17 cellular contexts compared by ENCODE assay signal in the genomic region with DNA sequence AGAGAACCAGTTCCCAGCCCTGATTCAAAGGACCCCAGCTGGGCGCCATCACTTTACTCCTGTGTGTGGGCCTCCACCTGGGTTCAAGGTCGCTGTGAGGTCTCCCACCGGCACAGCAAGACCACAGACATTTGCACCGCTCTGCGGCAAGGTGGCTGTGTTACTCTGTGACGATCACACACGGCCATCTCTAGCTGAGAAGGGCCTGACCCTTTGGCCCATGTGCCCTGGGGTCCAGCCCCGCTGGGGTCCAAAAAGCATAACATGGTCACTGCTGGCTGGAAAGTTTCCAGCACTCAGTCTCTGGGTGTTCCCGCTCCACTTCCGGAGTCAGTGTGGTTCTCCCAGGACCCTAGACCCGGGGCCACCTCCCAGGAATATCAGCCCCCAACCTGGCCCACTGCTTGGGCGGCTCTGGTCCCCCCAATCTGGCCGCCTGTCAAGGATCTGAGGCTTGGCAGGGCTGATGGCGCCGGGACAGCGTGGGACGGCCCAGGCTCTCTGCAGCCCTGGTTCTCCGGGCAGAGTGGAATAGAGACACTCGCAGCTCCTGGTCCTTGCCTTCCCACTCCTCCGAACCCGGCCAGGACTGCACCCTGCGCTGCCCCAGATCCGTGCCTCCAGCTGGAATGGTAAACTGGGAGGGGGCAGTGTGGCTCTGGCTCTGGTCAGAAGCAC. TPM values are rescaled to one million over a fixed set of nuclear protein-coding genes. Genes with fewer than 3 reads are reported as not detected.
A peak's percentile ranks its signal among the peaks of the same experiment; 100 is the strongest.
DNase-seq lines count a peak whose midpoint lies in the region; ATAC-seq and TF ChIP-seq lines count a peak whose summit lies in the region.
"Had no signal": no experiment of that assay in that cellular context is flagged by ENCODE, and none has a peak within 500 bp of the region (broad histone marks: within the 10 kb centered on the region; RNA-seq: fewer than 3 reads in every experiment).

No MANE protein-coding gene starts in this region.

- H4K91ac ChIP-seq in H9 (ENCODE audit: insufficient read length, low read depth, low read length) = no peak overlapping the region
- H4K91ac ChIP-seq in mesenchymal stem cell (ENCODE audit: low read length) = no peak overlapping the region

- H3K27ac Mint-ChIP-seq in H9 = no peak overlapping the region
- H3K27ac Mint-ChIP-seq in stimulated activated naive B cell treated with anti-CD40 and anti-IgM and Interleukin-4, amounts not matched to agents 10 μg/mL and 1 μg/mL and 100 μg/mL, for 72 hours = peak overlapping the region; percentile 62
- H3K27ac Mint-ChIP-seq: CD8-positive, alpha-beta T cell had no signal

- H2AFZ ChIP-seq in H9 (ENCODE audit: low read length) = no peak overlapping the region
- H2AFZ ChIP-seq in mesenchymal stem cell (ENCODE audit: low read depth, low read length) = peak overlapping the region; percentile 21

- no peaks in the 10 kb centered on the region for H3K36me3 ChIP-seq in mesenchymal stem cell (ENCODE audit: control insufficient read depth in 1 of 2, insufficient read depth in 2 of 2, low read depth in 1 of 2, low read length in 2 of 2)
- H3K36me3 ChIP-seq: SJCRH30 had no signal

- H4K5ac ChIP-seq in H9 (ENCODE audit: insufficient read length, low read depth, low read length) = no peak overlapping the region

- H4K8ac ChIP-seq in H9 (replicated peaks; ENCODE audit: insufficient read length, low read depth, low read length) (no peak overlapping the region), mesenchymal stem cell (ENCODE audit: low read length) (no peak overlapping the region)

- H3K79me1 ChIP-seq in H9 (ENCODE audit: insufficient read depth, low read depth, low read length, poor library complexity, severe bottlenecking) (no peaks in the 10 kb centered on the region), mesenchymal stem cell (replicated peaks; ENCODE audit: low read length, poor library complexity, severe bottlenecking) (no peaks in the 10 kb centered on the region)

- no peak overlapping the region for H3K9ac ChIP-seq in H9 (ENCODE audit: extremely low read depth, insufficient read length, low read length)
- H3K9ac ChIP-seq in mesenchymal stem cell (ENCODE audit: low read length) = no peak overlapping the region

- no peak overlapping the region for H3K4ac ChIP-seq in H9 (ENCODE audit: low read depth, low read length)
- H3K4ac ChIP-seq in mesenchymal stem cell (ENCODE audit: low read depth in 1 of 2, low read length in 2 of 2) = no peak overlapping the region

- H2BK15ac ChIP-seq in H9 (ENCODE audit: low read depth, low read length) = no peak overlapping the region
- H2BK15ac ChIP-seq in mesenchymal stem cell (ENCODE audit: low read depth, poor library complexity, severe bottlenecking) = no peak overlapping the region

- H2AK5ac ChIP-seq in H9 (ENCODE audit: insufficient read length, low read length) (no peak overlapping the region), mesenchymal stem cell (ENCODE audit: low read length, severe bottlenecking) (no peak overlapping the region)

- TF ChIP-seq CTCF in H9 (conservative IDR thresholded peaks at IDR 0.05) = no peak
- no peak for TF ChIP-seq CTCF in coronary artery (IDR thresholded peaks at IDR 0.05)

- H3T11ph ChIP-seq in H9 (ENCODE audit: low read length) = no peak overlapping the region

- no peaks in the 10 kb centered on the region for H3K9me3 ChIP-seq in H9 (ENCODE audit: control insufficient read depth, low read depth, low read length)
- H3K9me3 ChIP-seq in mesenchymal stem cell (ENCODE audit: control insufficient read depth, low read length) = no peaks in the 10 kb centered on the region
- H3K9me3 ChIP-seq: SJCRH30 had no signal

- peaks cover 93% of the 10 kb centered on the region for H3K27me3 Mint-ChIP-seq in H9 (ENCODE audit: low read depth)
- H3K27me3 Mint-ChIP-seq in stimulated activated naive B cell treated with anti-CD40 and anti-IgM and Interleukin-4, amounts not matched to agents 10 μg/mL and 1 μg/mL and 100 μg/mL, for 72 hours = peaks cover 65 to 88% of the 10 kb centered on the region in 2 donors

- H3K56ac ChIP-seq in H9 (ENCODE audit: insufficient read length, low read depth, low read length) = no peak overlapping the region

- H3K23ac ChIP-seq in H9 (ENCODE audit: insufficient read length, low read depth, low read length) (no peak overlapping the region), mesenchymal stem cell (ENCODE audit: low read length in 2 of 2) (peak overlapping the region in 1 of 2 experiments; percentile 74)

- H3K4me1 Mint-ChIP-seq in H9 = peaks cover 21 to 32% of the 10 kb centered on the region in 2 experiments
- H3K4me1 Mint-ChIP-seq in stimulated activated naive B cell treated with anti-CD40 and anti-IgM and Interleukin-4, amounts not matched to agents 10 μg/mL and 1 μg/mL and 100 μg/mL, for 72 hours = peaks cover 22 to 45% of the 10 kb centered on the region in 2 donors

- no peak overlapping the region for H3K18ac ChIP-seq in H9 (ENCODE audit: insufficient read length, low read depth, low read length)
- H3K18ac ChIP-seq in mesenchymal stem cell (ENCODE audit: low read depth in 1 of 2, low read length in 2 of 2) = no peak overlapping the region

- no peak for DNase-seq in H9
- no peak for DNase-seq in coronary artery (ENCODE audit: low spot score)
- DNase-seq in mesenchymal stem cell = no peak
- no peak for DNase-seq in stimulated activated naive B cell treated with anti-CD40 and anti-IgM and Interleukin-4, amounts not matched to agents 10 μg/mL and 1 μg/mL and 100 μg/mL, for 72 hours
- no peak for DNase-seq in NCI-H510A (lab: John Stamatoyannopoulos, UW)
- DNase-seq in NOMO-1 treated with DMSO at 0.1 percent for 48 hours (lab: John Stamatoyannopoulos, UW; ENCODE audit: unreplicated experiment) = no peak
- DNase-seq: CD8-positive, alpha-beta T cell; DND-41; GF-D8; HCEC 1CT; NCI-H2029; NCI-H524; SJCRH30 had no signal

- peak overlapping the region in 1 of 2 experiments; percentile 64; a peak in 1 of 5 replicates for H3K4me3 Mint-ChIP-seq in H9
- H3K4me3 Mint-ChIP-seq in stimulated activated naive B cell treated with anti-CD40 and anti-IgM and Interleukin-4, amounts not matched to agents 10 μg/mL and 1 μg/mL and 100 μg/mL, for 72 hours = no peak overlapping the region
- H3K4me3 Mint-ChIP-seq: CD8-positive, alpha-beta T cell; IgD-negative memory B cell had no signal

- no peak for ATAC-seq in stimulated activated naive B cell treated with anti-CD40 and anti-IgM and Interleukin-4, amounts not matched to agents 10 μg/mL and 1 μg/mL and 100 μg/mL, for 72 hours (replicated peaks)
- ATAC-seq in GM18858 (IDR thresholded peaks at IDR 0.05; ENCODE audit: unreplicated experiment) = no peak
- ATAC-seq: CD8-positive, alpha-beta T cell had no signal

- H3K27me3 ChIP-seq in H9 (ENCODE audit: insufficient read depth, low read length) (peaks cover 54% of the 10 kb centered on the region), mesenchymal stem cell (ENCODE audit: control insufficient read depth in 1 of 2, insufficient read depth in 1 of 2, low read length in 2 of 2) (peaks cover 74 to 80% of the 10 kb centered on the region in 2 experiments)
- H3K27me3 ChIP-seq: SJCRH30 had no signal

- H3K4me1 ChIP-seq in H9 (ENCODE audit: insufficient read depth, low read length) (no peaks in the 10 kb centered on the region), mesenchymal stem cell (ENCODE audit: control insufficient read depth, insufficient read depth, low read depth, low read length) (peaks cover 26% of the 10 kb centered on the region)

- peaks cover 0 to 4% of the 10 kb centered on the region in 2 experiments; a peak in 1 of 5 replicates for H3K9me3 Mint-ChIP-seq in H9
- H3K9me3 Mint-ChIP-seq in stimulated activated naive B cell treated with anti-CD40 and anti-IgM and Interleukin-4, amounts not matched to agents 10 μg/mL and 1 μg/mL and 100 μg/mL, for 72 hours = no peaks in the 10 kb centered on the region
- H3K9me3 Mint-ChIP-seq: CD8-positive, alpha-beta T cell had no signal

- no peaks in the 10 kb centered on the region for H3K79me2 ChIP-seq in H9 (ENCODE audit: insufficient read depth, low read length)

- peaks cover 2% of the 10 kb centered on the region for H4K20me1 ChIP-seq in H9 (ENCODE audit: control insufficient read depth, insufficient read depth, insufficient read length)

- no CpG with 5 or more reads among the region's 23 CpGs for WGBS in H9 (ENCODE audit: extremely low coverage, insufficient read length, low lambda C conversion rate)
- WGBS in mesenchymal stem cell = 22% methylated on average over 23 of the region's 23 CpGs

- no peak overlapping the region for H2BK5ac ChIP-seq in H9 (ENCODE audit: insufficient read length, low read length)
- no peak overlapping the region for H2BK5ac ChIP-seq in mesenchymal stem cell (ENCODE audit: low read depth, low read length, poor library complexity, severe bottlenecking)

- H3K36me3 Mint-ChIP-seq in H9 (ENCODE audit: insufficient read depth in 1 of 3, low read depth in 3 of 3) = no peaks in the 10 kb centered on the region; a peak in 1 of 7 replicates
- H3K36me3 Mint-ChIP-seq in stimulated activated naive B cell treated with anti-CD40 and anti-IgM and Interleukin-4, amounts not matched to agents 10 μg/mL and 1 μg/mL and 100 μg/mL, for 72 hours = peaks cover 0 to 3% of the 10 kb centered on the region in 2 donors
- H3K36me3 Mint-ChIP-seq: CD8-positive, alpha-beta T cell; IgD-negative memory B cell had no signal

- peak overlapping the region; percentile 67 for H3K4me3 ChIP-seq in coronary artery
- H3K4me3 ChIP-seq in mesenchymal stem cell (ENCODE audit: insufficient read depth in 1 of 2, low read depth in 1 of 2, low read length in 2 of 2) = no peak overlapping the region
- H3K4me3 ChIP-seq: SJCRH30 had no signal

- H3K4me2 ChIP-seq in H9 (ENCODE audit: insufficient read depth, insufficient read length, low read length) (peak overlapping the region; percentile 51), mesenchymal stem cell (ENCODE audit: low read length, poor library complexity, severe bottlenecking) (no peak overlapping the region)

- no peak overlapping the region for H2BK12ac ChIP-seq in H9 (ENCODE audit: insufficient read length, low read depth, low read length)
- H2BK12ac ChIP-seq in mesenchymal stem cell (ENCODE audit: low read length in 2 of 2) = no peak overlapping the region

- H3K23me2 ChIP-seq in H9 (ENCODE audit: insufficient read length, low read depth, low read length, poor library complexity, severe bottlenecking) = peaks cover 19% of the 10 kb centered on the region

- H2BK120ac ChIP-seq in H9 (ENCODE audit: low read depth, low read length, poor library complexity, severe bottlenecking) = no peak overlapping the region
- no peak overlapping the region for H2BK120ac ChIP-seq in mesenchymal stem cell (ENCODE audit: low read depth, low read length)

- H3K14ac ChIP-seq in H9 (ENCODE audit: insufficient read depth, low read length) (no peak overlapping the region), mesenchymal stem cell (ENCODE audit: low read length in 2 of 2) (no peak overlapping the region)

- no peak overlapping the region for H2BK20ac ChIP-seq in H9 (ENCODE audit: low read depth, low read length, poor library complexity, severe bottlenecking)

- no peak overlapping the region for H3K27ac ChIP-seq in H9 (ENCODE audit: insufficient read length, low read depth, low read length)
- H3K27ac ChIP-seq in coronary artery = no peak overlapping the region
- H3K27ac ChIP-seq in mesenchymal stem cell (ENCODE audit: low read length, poor library complexity, severe bottlenecking) = no peak overlapping the region
- H3K27ac ChIP-seq: SJCRH30 had no signal

RNA-seq across cellular contexts. Expression of gene LMX1B, which starts 3.9 kb away (rescaled TPM):
- 0.70 and 0.85 TPM in 2 replicates for total RNA-seq in H9 (2021)
- not detected for polyA plus RNA-seq in mesenchymal stem cell (2013, experiment 1 of 2)
- not detected for polyA plus RNA-seq in mesenchymal stem cell (2013, experiment 2 of 2)
- total RNA-seq: CD8-positive, alpha-beta T cell; LHCN-M2 had no signal
- polyA plus RNA-seq: BJ, IgD-negative memory B cell had no signal
